ENCODE assay signal across 23 cellular contexts in genomic region chr1:119815361-119815760, GRCh38. TPM values are rescaled to one million over a fixed set of nuclear protein-coding genes. Genes with fewer than 3 reads are reported as not detected.
DNase-seq lines count a peak whose midpoint lies in the region; FAIRE-seq and TF ChIP-seq lines count a peak whose summit lies in the region.
"Had no signal": no experiment of that assay in that cellular context is flagged by ENCODE, and none has a peak within 500 bp of the region (broad histone marks: within the 10 kb centered on the region; RNA-seq: fewer than 3 reads in every experiment).

No MANE protein-coding gene starts in this region.

- no peaks in the 10 kb centered on the region for H3K79me2 ChIP-seq in mammary epithelial cell (ENCODE audit: insufficient read depth, low read length)

- TF ChIP-seq CTCF in mammary epithelial cell (conservative IDR thresholded peaks at IDR 0.05 in 1 of 2, IDR thresholded peaks at IDR 0.05 in 1 of 2; ENCODE audit: extremely low read depth in 1 of 2, insufficient read depth in 1 of 2, low read depth in 1 of 2, low read length in 2 of 2) (no peak), breast epithelium (IDR thresholded peaks at IDR 0.05) (no peak), fibroblast of mammary gland (conservative IDR thresholded peaks at IDR 0.05; ENCODE audit: control insufficient read depth, insufficient read depth, low read depth, low read length) (no peak)

- peak; percentile 70 for FAIRE-seq in urothelium cell line (lab: Jason Lieb, UNC)
- FAIRE-seq: G401.6, GM12878 had no signal

- H3K4me1 ChIP-seq in mammary epithelial cell (ENCODE audit: insufficient read depth, low read length), result peaks cover 29% of the 10 kb centered on the region
- no peaks in the 10 kb centered on the region for H3K4me1 ChIP-seq in breast epithelium
- H3K4me1 ChIP-seq: SJSA1, testis had no signal

- H3K27ac ChIP-seq in mammary epithelial cell (ENCODE audit: insufficient read depth, low read depth, low read length) (no peak overlapping the region), breast epithelium (no peak overlapping the region)
- H3K27ac ChIP-seq: 22Rv1, SJSA1, testis had no signal

- no peak for TF ChIP-seq POLR2A in breast epithelium (IDR thresholded peaks at IDR 0.05)

- WGBS in mammary epithelial cell (ENCODE audit: low coverage, missing lambda C conversion rate), result 53% methylated on average over 3 of the region's 3 CpGs

- no peak overlapping the region for H2AFZ ChIP-seq in mammary epithelial cell (ENCODE audit: low read depth, low read length)

- H3K9ac ChIP-seq in mammary epithelial cell (ENCODE audit: insufficient read depth, low read length), result no peak overlapping the region

- CTCF ChIA-PET in mammary epithelial cell (lab: Charles Lee; ENCODE audit: low non-redundant PET), result no interaction called here

- in situ Hi-C loops in mammary epithelial cell (cut with MboI; ENCODE audit: low sequenced_read_pairs in 2 of 2) (no loop called here), KBM-7 (cut with MboI; ENCODE audit: low pct_unique_long_range_greater_than_20kb, low sequenced_read_pairs) (no loop called here)

- H3K36me3 ChIP-seq in mammary epithelial cell (ENCODE audit: insufficient read depth, low read length) (no peaks in the 10 kb centered on the region), breast epithelium (no peaks in the 10 kb centered on the region)
- H3K36me3 ChIP-seq: SJSA1 had no signal

- no peaks in the 10 kb centered on the region for H3K27me3 ChIP-seq in mammary epithelial cell (ENCODE audit: insufficient read depth, low read length)
- no peaks in the 10 kb centered on the region for H3K27me3 ChIP-seq in breast epithelium
- H3K27me3 ChIP-seq: SJSA1, testis had no signal

- H3K4me2 ChIP-seq in mammary epithelial cell (ENCODE audit: insufficient read depth, low read depth, low read length), result no peak overlapping the region

- dilution Hi-C loops in mammary epithelial cell (cut with HindIII; ENCODE audit: low sequenced_read_pairs), result loop anchor here (10.0 kb wide), 1 partner anchor 51 kb away; the partner anchor contains the start of gene HMGCS2

- intact Hi-C loops in mammary epithelial cell (cut with micrococcal nuclease), result no loop called here
- intact Hi-C loops in breast epithelium (cut with DNase I; ENCODE audit: low total_unique reads), result no loop called here

- DNase-seq in mammary epithelial cell (peak; percentile 72), breast epithelium (ENCODE audit: low spot score in 2 of 2) (no peak), SW480 (ENCODE audit: low spot score) (peak; percentile 55), fibroblast of mammary gland (ENCODE audit: low read depth) (peak; percentile 63), urothelium cell line (ENCODE audit: low spot score) (no peak), NCI-H774 (lab: John Stamatoyannopoulos, UW) (no peak), KBM-7 (no peak), RKO (ENCODE audit: low spot score) (no peak)
- DNase-seq: effector memory CD4-positive, alpha-beta T cell; hippocampal formation; left cardiac atrium; NCI-H1092; NCI-H2029 treated with DMSO at 0.1 percent for 48 hours; T-helper 9 cell; testis had no signal

- no TSS peak for BruUV-seq in mammary epithelial cell (replicated peaks; lab: Mats Ljungman, UMichigan)

- H3K9me3 ChIP-seq in mammary epithelial cell (replicated peaks; ENCODE audit: insufficient read depth, low read length), result no peaks in the 10 kb centered on the region
- H3K9me3 ChIP-seq in breast epithelium, result no peaks in the 10 kb centered on the region
- H3K9me3 ChIP-seq: SJSA1, testis had no signal

- H3K4me3 ChIP-seq in mammary epithelial cell (replicated peaks in 1 of 3; ENCODE audit: insufficient read depth in 1 of 3, low read depth in 2 of 3, low read length in 3 of 3), result no peak overlapping the region
- H3K4me3 ChIP-seq in breast epithelium, result no peak overlapping the region
- no peak overlapping the region for H3K4me3 ChIP-seq in fibroblast of mammary gland (ENCODE audit: control insufficient read depth, low read depth, low read length)
- H3K4me3 ChIP-seq: GM12878, SJSA1, testis had no signal

- no peaks in the 10 kb centered on the region for H4K20me1 ChIP-seq in mammary epithelial cell (ENCODE audit: insufficient read depth, low read length)

RNA-seq across cellular contexts. Expression of gene REG4, which starts 4.1 kb away (rescaled TPM):
- total RNA-seq in mammary epithelial cell (not detected), breast epithelium (not detected)
- polyA plus RNA-seq in mammary epithelial cell, result 0.08 TPM
- polyA minus RNA-seq in mammary epithelial cell, result not detected
- total RNA-seq: cerebellum, GM12878, left cardiac atrium, NCI-H460, SJSA1 had no signal
- polyA plus RNA-seq: BJ, GM12878 had no signal

RNA-seq across cellular contexts. Expression of gene HMGCS2, which starts 46.7 kb away (rescaled TPM):
- total RNA-seq in mammary epithelial cell (not detected), breast epithelium (100 to 1,000 TPM in 1 of 3 donors, 10 to 100 TPM in 1, under 1 TPM in 1; 0.16 to 142 (median 23.0) TPM)
- not detected for polyA plus RNA-seq in mammary epithelial cell
- not detected for polyA minus RNA-seq in mammary epithelial cell
- total RNA-seq: mononuclear cell, NCI-H460, SJSA1 had no signal
- polyA plus RNA-seq: BJ, GM12878 had no signal

Comparison
In these comparisons a context has a peak if more than half of its experiments do, and no peak if none do; other contexts are left out.
1. DNase-seq: peak in mammary epithelial cell (single experiment), SW480 (single experiment) and fibroblast of mammary gland (single experiment); none in breast epithelium (0 of 2), urothelium cell line (single experiment), NCI-H774 (single experiment), KBM-7 (single experiment) and RKO (single experiment).